8 cellular contexts compared by ENCODE assay signal in genomic region chrX:136146614-136147319, GRCh38. TPM values are rescaled to one million over a fixed set of nuclear protein-coding genes. Genes with fewer than 3 reads are reported as not detected.
A peak's percentile ranks its signal among the peaks of the same experiment; 100 is the strongest.
DNase-seq lines count a peak whose midpoint lies in the region; ATAC-seq and TF ChIP-seq lines count a peak whose summit lies in the region.

No MANE protein-coding gene starts in this region.

- no peaks in the 10 kb centered on the region for H3K36me3 Mint-ChIP-seq in WTC11

- H3K4me1 ChIP-seq in mucosa of stomach (ENCODE audit: control insufficient read depth, insufficient read depth, low read length) (no peaks in the 10 kb centered on the region), transverse colon (peaks cover 0 to 5% (median 2%) of the 10 kb centered on the region in 4 donors)

- CTCF ChIA-PET in WTC11 (lab: Charles Lee) = interaction anchor here (0.7 to 1.3 kb wide), 3 partner anchors 15 to 118 kb away, joined by 3 to 5 read pairs (median 3); no protein-coding TSS in a partner anchor

- WGBS in transverse colon (ENCODE audit: low coverage in 1 of 2), 2 donors = 42% methylated on average over 38 of the region's 60 CpGs; no CpG with 5 or more reads in 1 of the 2 donors

- peaks cover 17% of the 10 kb centered on the region for H3K4me1 Mint-ChIP-seq in WTC11

- no peak overlapping the region for H3K27ac Mint-ChIP-seq in WTC11

- POLR2A ChIA-PET in WTC11 (lab: Charles Lee) = no interaction called here

- H3K27ac ChIP-seq in transverse colon = peak overlapping the region; percentile 88 to 94 (median 88)

- TF ChIP-seq CTCF in WTC11 (IDR thresholded peaks at IDR 0.05) = no peak
- TF ChIP-seq CTCF in transverse colon (IDR thresholded peaks at IDR 0.05) = no peak

- in situ Hi-C loops in transverse colon (cut with MboI; ENCODE audit: low pct_ligation_motif_present in 1 of 4, low pct_unique_long_range_greater_than_20kb in 1 of 4, low sequenced_read_pairs in 3 of 4) = no loop called here

- ATAC-seq in WTC11 = peak; percentile 46

- H3K4me3 ChIP-seq in mucosa of stomach (ENCODE audit: low read length) (no peak overlapping the region), transverse colon (peak overlapping the region; percentile 44 to 70 (median 61))

- TF ChIP-seq EP300 in transverse colon (IDR thresholded peaks at IDR 0.05; ENCODE audit: low read depth) = no peak

- TF ChIP-seq POLR2A in transverse colon (IDR thresholded peaks at IDR 0.05) = no peak

- no peaks in the 10 kb centered on the region for H3K9me3 Mint-ChIP-seq in WTC11

- H3K4me3 Mint-ChIP-seq in WTC11 = peak overlapping the region; percentile 77

- intact Hi-C loops in transverse colon (cut with DNase I; ENCODE audit: low total_unique reads) = loop anchor here (5.0 kb wide), 1 partner anchor 89 kb away; no protein-coding TSS in a partner anchor

- peaks cover 31% of the 10 kb centered on the region for H3K27me3 Mint-ChIP-seq in WTC11 (ENCODE audit: low read depth)

- H3K9ac ChIP-seq in mucosa of stomach (ENCODE audit: low read length) = peak overlapping the region; percentile 28

- H3K9me3 ChIP-seq in mucosa of stomach (ENCODE audit: control insufficient read depth, low read length) = no peaks in the 10 kb centered on the region
- no peaks in the 10 kb centered on the region for H3K9me3 ChIP-seq in transverse colon

- H3K36me3 ChIP-seq in mucosa of stomach (ENCODE audit: control insufficient read depth, insufficient read depth, low read length) (no peaks in the 10 kb centered on the region), transverse colon (no peaks in the 10 kb centered on the region)

- H3K27me3 ChIP-seq in mucosa of stomach (ENCODE audit: control insufficient read depth, insufficient read depth, low read length) (peaks cover 9% of the 10 kb centered on the region), transverse colon (no peaks in the 10 kb centered on the region)

- DNase-seq in NCI-H146 (lab: John Stamatoyannopoulos, UW) (peak; percentile 36), NCI-H146 treated with DMSO at 0.1 percent for 48 hours (lab: John Stamatoyannopoulos, UW; ENCODE audit: unreplicated experiment) (no peak), WTC11 (ENCODE audit: low spot score) (peak; percentile 34), transverse colon (no peak), NOMO-1 treated with DMSO at 0.1 percent for 48 hours (lab: John Stamatoyannopoulos, UW; ENCODE audit: unreplicated experiment) (no peak), AG08396 (ENCODE audit: low spot score) (no peak)
- DNase-seq in effector CD4-positive, alpha-beta T cell = peak; percentile 7

TF ChIP-seq in WTC11, 78 proteins besides CTCF, POLR2A, EP300 and RAD21:
- no peak for TF ChIP-seq ESRRA (CRISPR knock-in tag; IDR thresholded peaks at IDR 0.05; ENCODE audit: borderline replicate concordance)
TF ChIP-seq in WTC11: peak in this region for 0.

RNA-seq across cellular contexts. Expression of gene FHL1, which starts 0.6 kb away (rescaled TPM):
- total RNA-seq in WTC11 (2021) = 42.2 to 44.4 TPM (median 43.5 TPM) in 3 replicates
- 100 to 1,000 TPM; 139 to 617 (median 162) TPM for total RNA-seq in transverse colon

Comparison
In these comparisons a context has a peak if more than half of its experiments do, and no peak if none do; other contexts are left out.
1. DNase-seq: peak in NCI-H146 (single experiment), WTC11 (single experiment) and effector CD4-positive, alpha-beta T cell (single experiment); none in NCI-H146 treated with DMSO at 0.1 percent for 48 hours (single experiment), transverse colon (single experiment), NOMO-1 treated with DMSO at 0.1 percent for 48 hours (single experiment) and AG08396 (single experiment).